Comparison of ENCODE assay signal across 22 cellular contexts in the genomic region with DNA sequence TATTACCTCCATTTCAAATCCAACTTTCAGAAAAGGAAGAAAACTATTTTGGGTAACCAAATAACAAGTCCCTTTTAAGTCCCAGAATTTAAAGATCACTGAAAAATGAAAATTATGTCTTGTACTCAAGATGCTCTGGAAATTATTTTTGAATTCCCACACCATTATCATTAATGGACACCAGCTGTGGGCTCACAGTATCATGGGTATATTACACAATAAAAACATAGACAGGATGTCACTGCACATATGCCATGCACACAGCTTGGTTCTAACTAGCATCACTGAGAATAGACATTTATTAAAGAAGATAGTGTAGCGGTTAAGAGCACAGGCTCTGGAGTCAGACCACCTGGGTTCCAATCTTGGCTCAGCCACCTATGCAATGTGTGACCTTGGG.
"Had no signal": no experiment of that assay in that cellular context is flagged by ENCODE, and none has a peak within 500 bp of the region (broad histone marks: within the 10 kb centered on the region; RNA-seq: fewer than 3 reads in every experiment).

No MANE protein-coding gene starts in this region.

- H3K27me3 ChIP-seq: SJCRH30 had no signal

- H3K36me3 ChIP-seq: SJCRH30 had no signal

- H3K9me3 ChIP-seq: SJCRH30 had no signal

- ATAC-seq: activated CD8-positive, alpha-beta T cell treated with anti-CD3 and anti-CD28 coated beads, Interleukin-2, amount 10 ng/mL, durations not matched to agents 7 days and 5 days; activated naive CD4-positive, alpha-beta T cell treated with anti-CD3 and anti-CD28 coated beads, Interleukin-2, amount 50 U/mL, for 72 hours; Panc1 had no signal

- H3K27me3 Mint-ChIP-seq: brain had no signal

- H3K36me3 Mint-ChIP-seq: activated naive CD4-positive, alpha-beta T cell treated with anti-CD3 and anti-CD28 coated beads, Interleukin-2, amount 50 U/mL, for 72 hours had no signal

- H3K4me1 Mint-ChIP-seq: activated CD4-positive, alpha-beta T cell treated with anti-CD3 and anti-CD28 coated beads, Interleukin-2, amount 10 ng/mL, durations not matched to agents 7 days and 5 days had no signal

- H3K27ac Mint-ChIP-seq: activated CD4-positive, alpha-beta T cell treated with anti-CD3 and anti-CD28 coated beads, Interleukin-2, amount 10 ng/mL, durations not matched to agents 7 days and 5 days; activated CD8-positive, alpha-beta T cell treated with anti-CD3 and anti-CD28 coated beads, Interleukin-2, amount 10 ng/mL, durations not matched to agents 7 days and 5 days; activated T-cell treated with anti-CD3 and anti-CD28 coated beads, Interleukin-2, amount 50 U/mL, for 24 hours; activated T-helper 2 cell treated with anti-CD3 and anti-CD28 coated beads, Interferon-gamma antibody, Interleukin-2, Interleukin-4, amounts not matched to agents 10 μg/mL and 5 μg/mL and 100 μg/mL, durations not matched to agents 14 hours and 24 hours and 36 hours; brain had no signal

- H3K4me1 ChIP-seq: SJCRH30 had no signal

- H3K27ac ChIP-seq: SJCRH30, SK-N-MC had no signal

- H3K4me3 ChIP-seq: SJCRH30, SK-N-MC had no signal

- H3K9me3 Mint-ChIP-seq: activated CD4-positive, alpha-beta T cell treated with anti-CD3 and anti-CD28 coated beads, Interleukin-2, amount 10 ng/mL, durations not matched to agents 7 days and 5 days; activated naive CD4-positive, alpha-beta T cell treated with anti-CD3 and anti-CD28 coated beads, Interleukin-2, amount 50 U/mL, for 72 hours; activated T-cell treated with anti-CD3 and anti-CD28 coated beads, Interleukin-2, amount 50 U/mL, for 24 hours; activated T-helper 2 cell treated with anti-CD3 and anti-CD28 coated beads, Interferon-gamma antibody, Interleukin-2, Interleukin-4, amounts not matched to agents 10 μg/mL and 5 μg/mL and 100 μg/mL, durations not matched to agents 14 hours and 24 hours and 36 hours had no signal

- DNase-seq: activated CD4-positive, alpha-beta T cell treated with anti-CD3 and anti-CD28 coated beads, Interleukin-2, amount 10 ng/mL, durations not matched to agents 7 days and 5 days; activated CD4-positive, alpha-beta T cell treated with anti-CD3 and anti-CD28 coated beads, Interleukin-2, amount 50 U/mL, for 48 hours; activated CD8-positive, alpha-beta T cell treated with anti-CD3 and anti-CD28 coated beads, Interleukin-2, amount 10 ng/mL, durations not matched to agents 7 days and 5 days; activated gamma-delta T cell; activated naive CD4-positive, alpha-beta T cell treated with Interleukin-2 at 50 U/mL for 16 hours; activated T-cell treated with anti-CD3 and anti-CD28 coated beads, Interleukin-2, amount 50 U/mL, for 24 hours; anterior cingulate cortex; caudate nucleus; NCI-H1105; NCI-H1417 treated with DMSO at 0.1 percent for 48 hours; NCI-H187 treated with DMSO at 0.1 percent for 48 hours; NCI-H2081 treated with DMSO at 0.1 percent for 48 hours; NCI-H226; NCI-H524 treated with DMSO at 0.1 percent for 48 hours; SHP77; SJCRH30; T1000 had no signal

- H3K4me3 Mint-ChIP-seq: activated CD4-positive, alpha-beta T cell treated with anti-CD3 and anti-CD28 coated beads, Interleukin-2, amount 10 ng/mL, durations not matched to agents 7 days and 5 days; activated CD8-positive, alpha-beta T cell treated with anti-CD3 and anti-CD28 coated beads, Interleukin-2, amount 10 ng/mL, durations not matched to agents 7 days and 5 days; activated T-cell treated with anti-CD3 and anti-CD28 coated beads, Interleukin-2, amount 50 U/mL, for 24 hours; brain had no signal
